In genomic region chr2:127355407-127356008, GRCh38 we compare ENCODE assay signal across 8 cellular contexts. TPM values are rescaled to one million over a fixed set of nuclear protein-coding genes. Genes with fewer than 3 reads are reported as not detected.
A peak's percentile ranks its signal among the peaks of the same experiment; 100 is the strongest.
DNase-seq lines count a peak whose midpoint lies in the region; TF ChIP-seq lines count a peak whose summit lies in the region.

No MANE protein-coding gene starts in this region.

- H3K36me3 ChIP-seq in breast epithelium (no peaks in the 10 kb centered on the region), neural cell (ENCODE audit: insufficient read depth, low read length) (no peaks in the 10 kb centered on the region)

- H3K27me3 ChIP-seq in breast epithelium = no peaks in the 10 kb centered on the region
- H3K27me3 ChIP-seq in neural cell (ENCODE audit: insufficient read depth, low read depth, low read length) = no peaks in the 10 kb centered on the region

- no peak for TF ChIP-seq RAD21 in neural cell (conservative IDR thresholded peaks at IDR 0.05)

- H3K27ac ChIP-seq in breast epithelium = no peak overlapping the region
- no peak overlapping the region for H3K27ac ChIP-seq in neural cell (ENCODE audit: low read length)

- no peak overlapping the region for H3K4me2 ChIP-seq in neural cell (ENCODE audit: low read length)

- no peak overlapping the region for H3K9ac ChIP-seq in neural cell (ENCODE audit: low read length)

- intact Hi-C loops in breast epithelium (cut with DNase I; ENCODE audit: low total_unique reads) = no loop called here

- H3K79me2 ChIP-seq in neural cell (replicated peaks; ENCODE audit: insufficient read depth, low read length) = peaks cover 35% of the 10 kb centered on the region

- H3K4me1 ChIP-seq in breast epithelium = no peaks in the 10 kb centered on the region

- no peaks in the 10 kb centered on the region for H3F3A ChIP-seq in neural cell (ENCODE audit: insufficient read depth, low read length, poor library complexity, severe bottlenecking)

- no peak for TF ChIP-seq EP300 in neural cell (conservative IDR thresholded peaks at IDR 0.05; ENCODE audit: poor library complexity, severe bottlenecking)

- H3K9me2 ChIP-seq in neural cell (ENCODE audit: insufficient read depth, low read length) = no peaks in the 10 kb centered on the region

- H2AFZ ChIP-seq in neural cell (ENCODE audit: low read depth, low read length) = no peak overlapping the region

- H3K4me3 ChIP-seq in breast epithelium (no peak overlapping the region), neural cell (ENCODE audit: low read length) (no peak overlapping the region)

- H3K9me3 ChIP-seq in breast epithelium (no peaks in the 10 kb centered on the region), neural cell (ENCODE audit: low read length) (peaks cover 5% of the 10 kb centered on the region)

- DNase-seq in NCI-H748 (lab: John Stamatoyannopoulos, UW; ENCODE audit: unreplicated experiment) = peak; percentile 7
- DNase-seq in NCI-H748 treated with DMSO at 0.1 percent for 48 hours (lab: John Stamatoyannopoulos, UW) = no peak
- DNase-seq in M059J (ENCODE audit: low read depth) = peak; percentile 18
- no peak for DNase-seq in breast epithelium (ENCODE audit: low spot score in 2 of 2)
- DNase-seq in cerebellum (ENCODE audit: low spot score) = no peak
- no peak for DNase-seq in NCI-H2196 treated with DMSO at 0.1 percent for 48 hours (lab: John Stamatoyannopoulos, UW; ENCODE audit: unreplicated experiment)
- DNase-seq in GM19238 (ENCODE audit: insufficient read length, low spot score) = no peak

- peak in 2 of 3 donors; percentile 22 to 25 for TF ChIP-seq CTCF in breast epithelium (IDR thresholded peaks at IDR 0.05)
- TF ChIP-seq CTCF in neural cell (IDR thresholded peaks at IDR 0.05; ENCODE audit: poor library complexity, severe bottlenecking) = peak; percentile 15

- TF ChIP-seq POLR2A in breast epithelium (IDR thresholded peaks at IDR 0.05) = no peak

- H4K20me1 ChIP-seq in neural cell (ENCODE audit: insufficient read depth) = no peaks in the 10 kb centered on the region

TF ChIP-seq in neural cell, 6 proteins besides CTCF, POLR2A, EP300 and RAD21:
- TF ChIP-seq MXI1 (conservative IDR thresholded peaks at IDR 0.05; ENCODE audit: poor library complexity, severe bottlenecking) (no peak), EZH2 (IDR thresholded peaks at IDR 0.05; ENCODE audit: borderline replicate concordance, insufficient read depth, low read length, poor library complexity, severe bottlenecking) (no peak), POLR2AphosphoS5 (IDR thresholded peaks at IDR 0.05) (no peak), SMC3 (conservative IDR thresholded peaks at IDR 0.05; ENCODE audit: poor library complexity) (no peak), TAF1 (IDR thresholded peaks at IDR 0.05; ENCODE audit: low read depth) (no peak), REST (IDR thresholded peaks at IDR 0.05; ENCODE audit: borderline replicate concordance) (no peak)

RNA-seq across cellular contexts. Expression of gene MAP3K2, which starts 32.3 kb away (rescaled TPM):
- 22.9 and 28.8 TPM in 2 replicates for total RNA-seq in M059J (2014; rRNA removed; shearing (Covaris generic))
- 10 to 100 TPM; 55.7 to 62.2 (median 58.4) TPM for total RNA-seq in breast epithelium
- polyA plus RNA-seq in neural cell = 27.8 and 37.0 TPM in 2 replicates
- 73.0 and 74.7 TPM in 2 replicates for polyA minus RNA-seq in neural cell
- total RNA-seq in cerebellum = 49.9 TPM

Comparison
In these comparisons a context has a peak if more than half of its experiments do, and no peak if none do; other contexts are left out.
1. DNase-seq: peak in NCI-H748 (single experiment) and M059J (single experiment); none in NCI-H748 treated with DMSO at 0.1 percent for 48 hours (single experiment), breast epithelium (0 of 2), cerebellum (single experiment), NCI-H2196 treated with DMSO at 0.1 percent for 48 hours (single experiment) and GM19238 (single experiment).